In genomic region chr20:62623488-62624324, GRCh38 we compare ENCODE assay signal across 8 cellular contexts. TPM values are rescaled to one million over a fixed set of nuclear protein-coding genes. Genes with fewer than 3 reads are reported as not detected.
DNase-seq lines count a peak whose midpoint lies in the region; ATAC-seq, FAIRE-seq and TF ChIP-seq lines count a peak whose summit lies in the region.

No MANE protein-coding gene starts in this region.

- peaks cover 28% of the 10 kb centered on the region for H3K79me2 ChIP-seq in PC-9 (ENCODE audit: low read depth)
- H3K79me2 ChIP-seq in fibroblast of lung (ENCODE audit: control insufficient read depth, insufficient read depth, low read length): no peaks in the 10 kb centered on the region

- peak; percentile 50 for ATAC-seq in HG03378 (IDR thresholded peaks at IDR 0.05; ENCODE audit: unreplicated experiment)

- H3K9me3 ChIP-seq in PC-9 (ENCODE audit: insufficient read depth, low read depth) (no peaks in the 10 kb centered on the region), fibroblast of lung (ENCODE audit: control insufficient read depth, insufficient read depth, low read depth, low read length) (no peaks in the 10 kb centered on the region), neuronal stem cell (replicated peaks in 1 of 2; ENCODE audit: control insufficient read depth in 2 of 2, insufficient read depth in 1 of 2, low read depth in 1 of 2, low read length in 2 of 2) (no peaks in the 10 kb centered on the region), suprapubic skin (no peaks in the 10 kb centered on the region)

- no peak overlapping the region for H3K23ac ChIP-seq in neuronal stem cell (ENCODE audit: low read depth, low read length, poor library complexity)

- peak overlapping the region; percentile 35 for H2BK120ac ChIP-seq in neuronal stem cell (ENCODE audit: low read depth, low read length)

- peak in 1 of 2 donors; percentile 53 for TF ChIP-seq POLR2A in suprapubic skin (IDR thresholded peaks at IDR 0.05)

- H3K14ac ChIP-seq in neuronal stem cell (ENCODE audit: low read length): peak overlapping the region; percentile 59

- no peaks in the 10 kb centered on the region for H3K79me1 ChIP-seq in neuronal stem cell (ENCODE audit: low read depth, low read length)

- H2AK5ac ChIP-seq in neuronal stem cell (ENCODE audit: low read depth, low read length): peak overlapping the region; percentile 98

- peak overlapping the region; percentile 62 for H2BK5ac ChIP-seq in neuronal stem cell (ENCODE audit: low read length)

- H2BK12ac ChIP-seq in neuronal stem cell (ENCODE audit: low read length): no peak overlapping the region

- DNase-seq in CD1c-positive myeloid dendritic cell (ENCODE audit: extremely low spot score): peak; percentile 90
- peak; percentile 99 for DNase-seq in GM19239 (ENCODE audit: insufficient read length, low spot score)
- peak; percentile 98 to 99 for DNase-seq in PC-9
- DNase-seq in activated T-cell treated with anti-CD3 and anti-CD28 coated beads, Interleukin-2, amount 50 U/mL, for 48 hours: peak; percentile 96
- DNase-seq in fibroblast of lung (ENCODE audit: low read depth in 2 of 2): peak; percentile 80 to 83
- peak; percentile 60 for DNase-seq in neuronal stem cell (ENCODE audit: low spot score)
- DNase-seq in suprapubic skin (ENCODE audit: low spot score in 2 of 2): peak; percentile 97

- intact Hi-C loops in PC-9 (cut with micrococcal nuclease; ENCODE audit: unreplicated experiment): loop anchor here (1.0 to 5.0 kb wide), 9 partner anchors 19 to 321 kb away; partner anchors contain the start of genes ADRM1, CABLES2, DIDO1 and RBBP8NL

- H3F3A ChIP-seq in PC-9 (ENCODE audit: insufficient read depth, low read depth): peaks cover 59% of the 10 kb centered on the region

- H3K4me1 ChIP-seq in PC-9 (replicated peaks; ENCODE audit: insufficient read depth): peaks cover 80% of the 10 kb centered on the region
- peaks cover 3% of the 10 kb centered on the region for H3K4me1 ChIP-seq in fibroblast of lung (ENCODE audit: control insufficient read depth, extremely low read depth, insufficient read depth, low read length)
- peaks cover 0 to 20% of the 10 kb centered on the region in 2 donors for H3K4me1 ChIP-seq in neuronal stem cell (ENCODE audit: control insufficient read depth in 2 of 2, insufficient read depth in 1 of 2, low read depth in 1 of 2, low read length in 2 of 2)
- peaks cover 55% of the 10 kb centered on the region for H3K4me1 ChIP-seq in suprapubic skin

- BruUV-seq in PC-9 (replicated peaks; lab: Mats Ljungman, UMichigan): TSS peak; percentile 89

- TF ChIP-seq CTCF in PC-9 (conservative IDR thresholded peaks at IDR 0.05): no peak
- no peak for TF ChIP-seq CTCF in fibroblast of lung (conservative IDR thresholded peaks at IDR 0.05 in 1 of 2, IDR thresholded peaks at IDR 0.05 in 1 of 2; ENCODE audit: low read depth in 1 of 2, low read length in 2 of 2)
- peak in 1 of 2 donors; percentile 10 for TF ChIP-seq CTCF in suprapubic skin (IDR thresholded peaks at IDR 0.05)

- H3K9me2 ChIP-seq in PC-9 (ENCODE audit: insufficient read depth): no peaks in the 10 kb centered on the region

- no peaks in the 10 kb centered on the region for H4K20me1 ChIP-seq in PC-9 (ENCODE audit: insufficient read depth)
- H4K20me1 ChIP-seq in fibroblast of lung (ENCODE audit: control insufficient read depth, extremely low read depth, insufficient read depth, low read length): no peaks in the 10 kb centered on the region

- no peak overlapping the region for H4K91ac ChIP-seq in neuronal stem cell (ENCODE audit: low read depth, low read length, poor library complexity)

- no CpG with 5 or more reads among the region's 23 CpGs for WGBS in neuronal stem cell (ENCODE audit: extremely low coverage in 2 of 2, insufficient read length in 2 of 2, insufficient replicate concordance in 1 of 2), 2 donors
- 3% methylated on average over 3 of the region's 23 CpGs for WGBS in suprapubic skin

- H3K4ac ChIP-seq in neuronal stem cell (ENCODE audit: low read length): no peak overlapping the region

- peak overlapping the region; percentile 100 for H2BK15ac ChIP-seq in neuronal stem cell (ENCODE audit: low read length)

- no peak for FAIRE-seq in GM19239 (lab: Jason Lieb, UNC)

- peak overlapping the region; percentile 89 for H3K4me2 ChIP-seq in PC-9
- no peak overlapping the region for H3K4me2 ChIP-seq in fibroblast of lung (ENCODE audit: extremely low read depth, insufficient read depth, low read length)
- H3K4me2 ChIP-seq in neuronal stem cell (ENCODE audit: insufficient read depth, low read length, poor library complexity, severe bottlenecking): peak overlapping the region; percentile 32

- no peak overlapping the region for H4K8ac ChIP-seq in neuronal stem cell (ENCODE audit: low read depth, low read length)

- no peak overlapping the region for H2AFZ ChIP-seq in PC-9
- H2AFZ ChIP-seq in fibroblast of lung (ENCODE audit: low read length): no peak overlapping the region
- H2AFZ ChIP-seq in neuronal stem cell (ENCODE audit: low read length): no peak overlapping the region

- H3K27me3 ChIP-seq in PC-9 (ENCODE audit: insufficient read depth, low read depth) (no peaks in the 10 kb centered on the region), fibroblast of lung (ENCODE audit: control insufficient read depth, insufficient read depth, low read length) (no peaks in the 10 kb centered on the region), neuronal stem cell (ENCODE audit: control insufficient read depth in 3 of 3, insufficient read depth in 3 of 3, low read depth in 1 of 3, low read length in 3 of 3) (peaks cover 0 to 38% (median 0%) of the 10 kb centered on the region in 3 experiments), suprapubic skin (peaks cover 5% of the 10 kb centered on the region)

- H3K27ac ChIP-seq in PC-9: peak overlapping the region; percentile 99
- peak overlapping the region; percentile 51 for H3K27ac ChIP-seq in fibroblast of lung (ENCODE audit: insufficient read depth, low read length)
- H3K27ac ChIP-seq in neuronal stem cell (replicated peaks; ENCODE audit: low read length): no peak overlapping the region
- peak overlapping the region; percentile 92 for H3K27ac ChIP-seq in suprapubic skin

- H3K9ac ChIP-seq in fibroblast of lung (ENCODE audit: insufficient read depth, low read length) (no peak overlapping the region), neuronal stem cell (ENCODE audit: low read depth, low read length, poor library complexity) (peak overlapping the region; percentile 13)

- TF ChIP-seq EP300 in suprapubic skin (IDR thresholded peaks at IDR 0.05): peak; percentile 46

- CTCF ChIA-PET in PC-9 (lab: Charles Lee): interaction anchor here (0.6 to 1.6 kb wide), 5 partner anchors 21 to 169 kb away, joined by 3 to 5 read pairs (median 3); no protein-coding TSS in a partner anchor

- POLR2A ChIA-PET in PC-9 (lab: Charles Lee; ENCODE audit: unreplicated experiment): interaction anchor here (0.6 to 1.2 kb wide), 7 partner anchors 17 to 369 kb away, joined by 3 to 13 read pairs (median 5); partner anchors contain the start of gene SLCO4A1

- H3K36me3 ChIP-seq in PC-9 (ENCODE audit: low read depth) (no peaks in the 10 kb centered on the region), fibroblast of lung (ENCODE audit: control insufficient read depth, insufficient read depth, low read length) (no peaks in the 10 kb centered on the region), neuronal stem cell (replicated peaks in 1 of 2; ENCODE audit: control insufficient read depth in 2 of 2, insufficient read depth in 2 of 2, low read length in 2 of 2) (no peaks in the 10 kb centered on the region), suprapubic skin (no peaks in the 10 kb centered on the region)

- H3K18ac ChIP-seq in neuronal stem cell (ENCODE audit: low read length): peak overlapping the region; percentile 93

- H3K4me3 ChIP-seq in PC-9: peak overlapping the region; percentile 80
- no peak overlapping the region for H3K4me3 ChIP-seq in fibroblast of lung (replicated peaks in 1 of 4; ENCODE audit: control extremely low read depth in 1 of 4, insufficient read depth in 1 of 4, low read depth in 3 of 4, low read length in 4 of 4)
- H3K4me3 ChIP-seq in neuronal stem cell (ENCODE audit: low read length in 2 of 2): no peak overlapping the region
- peak overlapping the region; percentile 12 for H3K4me3 ChIP-seq in suprapubic skin

RNA-seq across cellular contexts. Expression of gene SLCO4A1, which starts 18.6 kb away (rescaled TPM):
- total RNA-seq in PC-9 (2021) (14.1 and 19.3 TPM in 2 replicates), fibroblast of lung (0.26 and 0.50 TPM in 2 replicates), suprapubic skin (10 to 100 TPM; 50.2 to 59.1 (median 52.7) TPM)
- polyA plus RNA-seq in fibroblast of lung: 0.84 TPM in 1 of 2 replicates, not detected in the other
- 0.06 and 1.6 TPM in 2 replicates for polyA plus RNA-seq in fibroblast of lung (2012)
- polyA minus RNA-seq in fibroblast of lung (ENCODE audit: low replicate concordance): 0.12 and 1.5 TPM in 2 replicates
- 3.5 TPM for polyA plus RNA-seq in neuronal stem cell (2013, experiment 1 of 2)
- 3.9 TPM for polyA plus RNA-seq in neuronal stem cell (2013, experiment 2 of 2)

Comparison
In these comparisons a context has a peak if more than half of its experiments do, and no peak if none do; other contexts are left out.
1. H3K4me3 ChIP-seq: peak in PC-9 (single experiment) and suprapubic skin (single experiment); none in fibroblast of lung (0 of 4) and neuronal stem cell (0 of 2).
2. RNA of gene SLCO4A1, which starts 18.6 kb away (total RNA-seq): 50.2 to 59.1 TPM in suprapubic skin and 14.1 to 19.3 TPM in PC-9; 0.26 to 0.50 TPM in fibroblast of lung; every median in the first group is over 10 times any median in the second.
3. Peak in every context shown above with its lines, with median percentiles within 50 percentile points of each other: DNase-seq.